25 cellular contexts compared by ENCODE assay signal in the genomic region with DNA sequence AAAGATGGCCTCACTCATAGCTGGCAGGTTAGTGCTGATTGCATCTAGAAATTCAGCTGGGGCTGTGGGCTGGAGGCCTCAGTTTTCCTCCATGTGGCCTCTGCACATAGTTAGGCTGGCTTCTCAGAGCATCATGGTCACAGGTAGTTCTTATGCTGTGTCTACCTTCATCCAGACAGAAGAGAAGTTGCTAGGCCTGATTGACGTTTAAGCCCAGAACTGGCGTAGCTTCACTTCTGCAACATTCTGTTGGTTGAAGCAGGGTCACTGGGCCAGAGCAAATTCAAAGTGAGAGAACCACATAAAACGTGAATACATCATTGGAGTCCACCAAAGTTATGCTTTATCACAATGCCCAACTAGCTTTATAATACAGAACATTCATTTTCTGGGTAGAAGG.
DNase-seq lines count a peak whose midpoint lies in the region; ATAC-seq, FAIRE-seq and TF ChIP-seq lines count a peak whose summit lies in the region.
"Had no signal": no experiment of that assay in that cellular context is flagged by ENCODE, and none has a peak within 500 bp of the region (broad histone marks: within the 10 kb centered on the region; RNA-seq: fewer than 3 reads in every experiment).

No MANE protein-coding gene starts in this region.

- CTCF ChIA-PET in HepG2 (lab: Yijun Ruan, JAX; ENCODE audit: low intra/inter-chr PET ratio, low total read pairs), result no interaction called here
- CTCF ChIA-PET in activated CD4-positive, alpha-beta memory T cell treated with anti-CD3 and anti-CD28 coated beads for 36 hours (lab: Charles Lee), result interaction anchor here (1.6 kb wide), 1 partner anchor 31 kb away, joined by 6 read pairs; no protein-coding TSS in a partner anchor

- TF ChIP-seq CTCF in HepG2 (CRISPR knock-in tag; IDR thresholded peaks at IDR 0.05) (no peak), right lobe of liver (IDR thresholded peaks at IDR 0.05) (no peak), bronchial epithelial cell (IDR thresholded peaks at IDR 0.05; ENCODE audit: insufficient read depth, low read length, severe bottlenecking) (no peak), osteoblast (IDR thresholded peaks at IDR 0.05; ENCODE audit: extremely low read depth, low read depth, low read length) (no peak)

- intact Hi-C loops in HepG2 (cut with micrococcal nuclease; ENCODE audit: unreplicated experiment) (no loop called here), right lobe of liver (cut with DNase I) (no loop called here)
- intact Hi-C loops in activated CD4-positive, alpha-beta memory T cell treated with anti-CD3 and anti-CD28 coated beads for 36 hours (cut with micrococcal nuclease), result no loop called here

- no peak overlapping the region for H3K9ac ChIP-seq in HepG2 (ENCODE audit: insufficient read depth, low read depth, low read length)

- H3K27me3 ChIP-seq in HepG2 (ENCODE audit: control insufficient read depth in 1 of 2, insufficient read depth in 2 of 2, low read length in 2 of 2), result peaks cover 0 to 7% of the 10 kb centered on the region in 2 experiments; a peak in 3 of 5 replicates
- no peaks in the 10 kb centered on the region for H3K27me3 ChIP-seq in right lobe of liver
- H3K27me3 ChIP-seq in bronchial epithelial cell (ENCODE audit: control insufficient read depth, insufficient read depth, low read length), result no peaks in the 10 kb centered on the region
- H3K27me3 ChIP-seq in osteoblast (ENCODE audit: insufficient read depth, low read length), result no peaks in the 10 kb centered on the region

- POLR2A ChIA-PET in HepG2 (lab: Yijun Ruan, JAX), result no interaction called here
- POLR2A ChIA-PET in activated CD4-positive, alpha-beta memory T cell treated with anti-CD3 and anti-CD28 coated beads for 36 hours (lab: Charles Lee), result no interaction called here

- no peak for ATAC-seq in HepG2
- ATAC-seq in right lobe of liver, result no peak
- no peak for ATAC-seq in HG03159 (IDR thresholded peaks at IDR 0.05; ENCODE audit: unreplicated experiment)
- ATAC-seq in GM19035 (IDR thresholded peaks at IDR 0.05; ENCODE audit: unreplicated experiment), result no peak
- ATAC-seq: K562, SK-N-SH treated with all-trans-retinoic acid at 6 μM for 48 hours had no signal

- in situ Hi-C loops in HepG2 (cut with HindIII; ENCODE audit: extremely low pct_ligation_motif_present, low pct_unique_long_range_greater_than_20kb), result no loop called here

- no peak overlapping the region for H3K4me3 ChIP-seq in HepG2 (replicated peaks in 1 of 3; ENCODE audit: insufficient read depth in 1 of 3, low read depth in 2 of 3, low read length in 3 of 3)
- no peak overlapping the region for H3K4me3 ChIP-seq in right lobe of liver
- H3K4me3 ChIP-seq in bronchial epithelial cell (ENCODE audit: low read depth, low read length), result no peak overlapping the region
- H3K4me3 ChIP-seq in osteoblast (ENCODE audit: insufficient read depth, low read length), result no peak overlapping the region
- H3K4me3 ChIP-seq: K562 had no signal

- H3K79me2 ChIP-seq in HepG2 (ENCODE audit: insufficient read depth, low read length), result no peaks in the 10 kb centered on the region
- no peaks in the 10 kb centered on the region for H3K79me2 ChIP-seq in osteoblast (ENCODE audit: insufficient read depth, low read length)

- H3K27ac Mint-ChIP-seq in activated CD4-positive, alpha-beta memory T cell treated with anti-CD3 and anti-CD28 coated beads for 36 hours, result no peak overlapping the region

- no peak for TF ChIP-seq EP300 in HepG2 (IDR thresholded peaks at IDR 0.05; ENCODE audit: low read depth in 2 of 2, low read length in 2 of 2)
- TF ChIP-seq EP300 in HepG2 (CRISPR knock-in tag; IDR thresholded peaks at IDR 0.05; ENCODE audit: borderline replicate concordance), result no peak

- FAIRE-seq in HepG2 (lab: Jason Lieb, UNC), result no peak
- FAIRE-seq in bronchial epithelial cell (lab: Jason Lieb, UNC), result peak; percentile 91
- FAIRE-seq: GM18507, K562 had no signal

- no peak for TF ChIP-seq POLR2A in HepG2 (IDR thresholded peaks at IDR 0.05; ENCODE audit: insufficient read depth in 1 of 2, low read depth in 2 of 2, low read length in 2 of 2)
- TF ChIP-seq POLR2A in right lobe of liver (IDR thresholded peaks at IDR 0.05), result no peak

- H3K36me3 Mint-ChIP-seq in activated CD4-positive, alpha-beta memory T cell treated with anti-CD3 and anti-CD28 coated beads for 36 hours, result no peaks in the 10 kb centered on the region
- H3K36me3 Mint-ChIP-seq: CD8-positive, alpha-beta memory T cell had no signal

- H3K36me3 ChIP-seq in HepG2 (replicated peaks in 1 of 2; ENCODE audit: control insufficient read depth in 1 of 2, insufficient read depth in 2 of 2, low read length in 2 of 2) (no peaks in the 10 kb centered on the region), right lobe of liver (no peaks in the 10 kb centered on the region), bronchial epithelial cell (ENCODE audit: control insufficient read depth, insufficient read depth, low read length) (no peaks in the 10 kb centered on the region), osteoblast (ENCODE audit: insufficient read depth, low read length) (no peaks in the 10 kb centered on the region)

- H2AFZ ChIP-seq in HepG2 (ENCODE audit: low read length) (no peak overlapping the region), osteoblast (ENCODE audit: low read length) (no peak overlapping the region)

- H3K9me3 ChIP-seq in HepG2 (ENCODE audit: low read length) (no peaks in the 10 kb centered on the region), right lobe of liver (no peaks in the 10 kb centered on the region), osteoblast (ENCODE audit: low read depth, low read length) (no peaks in the 10 kb centered on the region)

- H3K27ac ChIP-seq in HepG2 (ENCODE audit: extremely low read length, insufficient read depth, low read length) (no peak overlapping the region), right lobe of liver (no peak overlapping the region), osteoblast (ENCODE audit: low read depth, low read length) (peak overlapping the region; percentile 77)
- H3K27ac ChIP-seq: 22Rv1, C4-2B had no signal

- H4K20me1 ChIP-seq in HepG2 (ENCODE audit: insufficient read depth, low read length) (no peaks in the 10 kb centered on the region), osteoblast (ENCODE audit: insufficient read depth, low read length) (no peaks in the 10 kb centered on the region)

- H3K4me1 Mint-ChIP-seq in activated CD4-positive, alpha-beta memory T cell treated with anti-CD3 and anti-CD28 coated beads for 36 hours (ENCODE audit: low read depth), result peaks cover 21% of the 10 kb centered on the region

- WGBS in HepG2 (ENCODE audit: low lambda C conversion rate), result 48% methylated on average over 3 of the region's 3 CpGs
- WGBS in right lobe of liver (ENCODE audit: insufficient coverage, low coverage, low lambda C conversion rate, missing lambda C conversion rate), result 65% methylated on average over 3 of the region's 3 CpGs

- TF ChIP-seq RAD21 in HepG2 (CRISPR knock-in tag; IDR thresholded peaks at IDR 0.05), result no peak

- no TSS peak for BruUV-seq in HepG2 (replicated peaks; lab: Mats Ljungman, UMichigan)

- H3K4me1 ChIP-seq in HepG2 (ENCODE audit: insufficient read depth, low read length), result peaks cover 7% of the 10 kb centered on the region; the same call in 1 of the 2 replicates
- no peaks in the 10 kb centered on the region for H3K4me1 ChIP-seq in right lobe of liver
- peaks cover 17% of the 10 kb centered on the region for H3K4me1 ChIP-seq in osteoblast (ENCODE audit: insufficient read depth, low read length)

- H3K9me3 Mint-ChIP-seq in activated CD4-positive, alpha-beta memory T cell treated with anti-CD3 and anti-CD28 coated beads for 36 hours, result no peaks in the 10 kb centered on the region
- H3K9me3 Mint-ChIP-seq: CD8-positive, alpha-beta memory T cell had no signal

- H3K4me3 Mint-ChIP-seq in activated CD4-positive, alpha-beta memory T cell treated with anti-CD3 and anti-CD28 coated beads for 36 hours, result no peak overlapping the region
- H3K4me3 Mint-ChIP-seq: CD8-positive, alpha-beta memory T cell had no signal

- H3K4me2 ChIP-seq in HepG2 (ENCODE audit: low read depth, low read length) (no peak overlapping the region), osteoblast (ENCODE audit: insufficient read depth, low read length) (no peak overlapping the region)

- DNase-seq in HepG2 (ENCODE audit: low spot score) (no peak), right lobe of liver (no peak), bronchial epithelial cell (ENCODE audit: low read depth) (no peak), osteoblast (ENCODE audit: insufficient read length, low spot score, missing footprints) (no peak), cerebellar nuclear complex (lab: John Stamatoyannopoulos, UW) (no peak)
- no peak for DNase-seq in activated CD4-positive, alpha-beta memory T cell treated with anti-CD3 and anti-CD28 coated beads for 36 hours
- DNase-seq: ACHN; Calu3; CD8-positive, alpha-beta memory T cell; GDM1; MM.1S; NCI-H1048; NCI-H1436 treated with DMSO at 0.1 percent for 48 hours; NCI-H2029; NCI-H226; NCI-H510A treated with DMSO at 0.1 percent for 48 hours; NCI-H748 treated with DMSO at 0.1 percent for 48 hours; SIG-M5 had no signal

- no peaks in the 10 kb centered on the region for H3K27me3 Mint-ChIP-seq in activated CD4-positive, alpha-beta memory T cell treated with anti-CD3 and anti-CD28 coated beads for 36 hours
- H3K27me3 Mint-ChIP-seq: CD8-positive, alpha-beta memory T cell had no signal

TF ChIP-seq in HepG2, 621 proteins besides CTCF, POLR2A, EP300 and RAD21:
- TF ChIP-seq ZNF274 (CRISPR knock-in tag; IDR thresholded peaks at IDR 0.05) (no peak), ZNF331 (CRISPR knock-in tag; IDR thresholded peaks at IDR 0.05) (0 out of 2 replicates have a peak, but pooled peaks have one; percentile 2)
